ENCODE assay signal across 11 cellular contexts in genomic region chr19:4580961-4581380, GRCh38. TPM values are rescaled to one million over a fixed set of nuclear protein-coding genes. Genes with fewer than 3 reads are reported as not detected.
A peak's percentile ranks its signal among the peaks of the same experiment; 100 is the strongest.
DNase-seq lines count a peak whose midpoint lies in the region; TF ChIP-seq lines count a peak whose summit lies in the region.
"Had no signal": no experiment of that assay in that cellular context is flagged by ENCODE, and none has a peak within 500 bp of the region (broad histone marks: within the 10 kb centered on the region; RNA-seq: fewer than 3 reads in every experiment).

No MANE protein-coding gene starts in this region.

- CTCF ChIA-PET in Calu3 (lab: Charles Lee): interaction anchor here (0.7 to 0.8 kb wide), 2 partner anchors 23 to 37 kb away, joined by 5 to 9 read pairs; no protein-coding TSS in a partner anchor

- no TSS peak for BruUV-seq in Calu3 (replicated peaks; lab: Mats Ljungman, UMichigan)

- H3K9me3 ChIP-seq in HUES64 (ENCODE audit: insufficient read depth, low read depth, low read length) (no peaks in the 10 kb centered on the region), thymus (ENCODE audit: control insufficient read depth) (peaks cover 1% of the 10 kb centered on the region)

- H3K9ac ChIP-seq in HUES64 (ENCODE audit: low read depth, low read length): no peak overlapping the region

- H3K4me1 ChIP-seq in HUES64 (ENCODE audit: insufficient read depth, low read length) (peaks cover 3% of the 10 kb centered on the region), thymus (ENCODE audit: control insufficient read depth, insufficient read depth, low read length) (peaks cover 5% of the 10 kb centered on the region)

- H3K27ac Mint-ChIP-seq in mesothelial cell of epicardium (no peak overlapping the region), Calu3 (ENCODE audit: unreplicated experiment) (no peak overlapping the region)

- H3K27me3 ChIP-seq in HUES64 (ENCODE audit: insufficient read depth, low read length) (peaks cover 29% of the 10 kb centered on the region), thymus (ENCODE audit: control insufficient read depth, insufficient read depth) (peaks cover 71% of the 10 kb centered on the region)

- no peaks in the 10 kb centered on the region for H3K9me3 Mint-ChIP-seq in mesothelial cell of epicardium
- H3K9me3 Mint-ChIP-seq in Calu3 (ENCODE audit: low read depth, unreplicated experiment): no peaks in the 10 kb centered on the region

- no peak overlapping the region for H3K27ac ChIP-seq in HUES64 (ENCODE audit: low read depth, low read length)
- H3K27ac ChIP-seq in thymus (ENCODE audit: low read depth): no peak overlapping the region

- TF ChIP-seq CTCF in choroid plexus epithelial cell (conservative IDR thresholded peaks at IDR 0.05; ENCODE audit: low read depth, low read length) (no peak), mesothelial cell of epicardium (IDR thresholded peaks at IDR 0.05; ENCODE audit: unreplicated experiment) (no peak), Calu3 (IDR thresholded peaks at IDR 0.05; ENCODE audit: unreplicated experiment) (no peak)

- no peak for DNase-seq in choroid plexus epithelial cell (ENCODE audit: low read depth)
- DNase-seq in mesothelial cell of epicardium (ENCODE audit: low spot score in 2 of 2, unreplicated experiment in 2 of 2): no peak
- DNase-seq in KG1 (lab: John Stamatoyannopoulos, UW): no peak
- no peak for DNase-seq in midbrain (lab: John Stamatoyannopoulos, UW)
- no peak for DNase-seq in Calu3
- DNase-seq: activated CD4-positive, alpha-beta T cell treated with anti-CD3 and anti-CD28 coated beads for 4 hours; effector CD4-positive, alpha-beta T cell; SIG-M5 had no signal

- H3K36me3 Mint-ChIP-seq in mesothelial cell of epicardium (no peaks in the 10 kb centered on the region), Calu3 (ENCODE audit: insufficient read depth, unreplicated experiment) (peaks cover 15% of the 10 kb centered on the region)

- intact Hi-C loops in Calu3 (cut with micrococcal nuclease; ENCODE audit: unreplicated experiment): no loop called here

- H3K4me1 Mint-ChIP-seq in mesothelial cell of epicardium (peaks cover 8% of the 10 kb centered on the region), Calu3 (ENCODE audit: low read depth, unreplicated experiment) (peaks cover 33% of the 10 kb centered on the region)

- H3K27me3 Mint-ChIP-seq in mesothelial cell of epicardium (ENCODE audit: low read depth) (peaks cover 42% of the 10 kb centered on the region), Calu3 (ENCODE audit: unreplicated experiment) (peaks cover 49% of the 10 kb centered on the region)

- WGBS in HUES64: under 1% methylated on average over 20 of the region's 21 CpGs
- WGBS in thymus: 2% methylated on average over 21 of the region's 21 CpGs

- no peaks in the 10 kb centered on the region for H3K36me3 ChIP-seq in HUES64 (ENCODE audit: insufficient read depth, low read length)
- no peaks in the 10 kb centered on the region for H3K36me3 ChIP-seq in thymus (ENCODE audit: control insufficient read depth, insufficient read depth)

- H3K4me3 Mint-ChIP-seq in mesothelial cell of epicardium: peak overlapping the region; percentile 65
- H3K4me3 Mint-ChIP-seq in Calu3 (ENCODE audit: low read depth, unreplicated experiment): no peak overlapping the region

- H3K4me3 ChIP-seq in HUES64 (ENCODE audit: low read length): peak overlapping the region; percentile 68
- peak overlapping the region; percentile 54 for H3K4me3 ChIP-seq in choroid plexus epithelial cell (ENCODE audit: low read depth, low read length)
- peak overlapping the region; percentile 46 for H3K4me3 ChIP-seq in thymus (ENCODE audit: low read length)

RNA-seq across cellular contexts. Expression of gene SEMA6B, which starts 21.5 kb away (rescaled TPM):
- polyA plus RNA-seq in HUES64 (2013, experiment 1 of 2): 15.5 TPM
- 20.2 TPM for polyA plus RNA-seq in HUES64 (2013, experiment 2 of 2)
- 6.5 to 6.9 TPM (median 6.8 TPM) in 3 replicates for total RNA-seq in mesothelial cell of epicardium
- 4.7 TPM for polyA plus RNA-seq in thymus
- total RNA-seq in Calu3 (2022): 0.21 and 0.34 TPM in 2 replicates

RNA-seq across cellular contexts. Expression of gene LRG1, which starts 41.1 kb away (rescaled TPM):
- 0.25 TPM for polyA plus RNA-seq in HUES64 (2013, experiment 1 of 2)
- polyA plus RNA-seq in HUES64 (2013, experiment 2 of 2): 0.32 TPM
- 0.16 TPM in 3 replicates for total RNA-seq in mesothelial cell of epicardium
- polyA plus RNA-seq in thymus: 2.1 TPM
- 28.5 and 36.4 TPM in 2 replicates for total RNA-seq in Calu3 (2022)

RNA-seq across cellular contexts. Expression of gene PLIN5, which starts 45.9 kb away (rescaled TPM):
- 1.2 TPM for polyA plus RNA-seq in HUES64 (2013, experiment 1 of 2)
- 1.1 TPM for polyA plus RNA-seq in HUES64 (2013, experiment 2 of 2)
- total RNA-seq in mesothelial cell of epicardium (0.27 to 0.45 TPM (median 0.38 TPM) in 3 replicates), Calu3 (2022) (7.6 and 13.1 TPM in 2 replicates)
- 12.3 TPM for polyA plus RNA-seq in thymus
- polyA plus RNA-seq: keratinocyte had no signal

RNA-seq across cellular contexts. Expression of gene TNFAIP8L1, which starts 58.3 kb away (rescaled TPM):
- 3.4 TPM for polyA plus RNA-seq in HUES64 (2013, experiment 1 of 2)
- 5.5 TPM for polyA plus RNA-seq in HUES64 (2013, experiment 2 of 2)
- total RNA-seq in mesothelial cell of epicardium (7.4 to 8.2 TPM (median 7.7 TPM) in 3 replicates), Calu3 (2022) (4.3 and 5.3 TPM in 2 replicates)
- polyA plus RNA-seq in thymus: 6.9 TPM

Comparison
In these comparisons a context has a peak if more than half of its experiments do, and no peak if none do; other contexts are left out.
1. RNA of gene LRG1, which starts 41.1 kb away (total RNA-seq): 28.5 to 36.4 TPM in Calu3; 0.16 TPM in mesothelial cell of epicardium; every median in the first group is over 10 times any median in the second.
2. Peak in every context shown above with its lines, with median percentiles within 50 percentile points of each other: H3K4me3 ChIP-seq.